Comparison of ENCODE assay signal across 36 cellular contexts in genomic region chr2:149315461-149315860, GRCh38. TPM values are rescaled to one million over a fixed set of nuclear protein-coding genes. Genes with fewer than 3 reads are reported as not detected.
"Had no signal": no experiment of that assay in that cellular context is flagged by ENCODE, and none has a peak within 500 bp of the region (broad histone marks: within the 10 kb centered on the region; RNA-seq: fewer than 3 reads in every experiment).

No MANE protein-coding gene starts in this region.

- ATAC-seq: activated naive CD8-positive, alpha-beta T cell treated with anti-CD3 and anti-CD28 coated beads, Interleukin-2, amount 50 U/mL, for 24 hours; activated T-cell treated with anti-CD3 and anti-CD28 coated beads, Interleukin-2, amount 50 U/mL, for 72 hours; body of pancreas; esophagus mucosa; gastrocnemius medialis; heart left ventricle; T-helper 17 cell had no signal

- H3K4me1 ChIP-seq: adrenal gland, colonic mucosa, gastrocnemius medialis, heart left ventricle had no signal

- H3K79me2 ChIP-seq: hepatocyte had no signal

- H3K4me3 ChIP-seq: adrenal gland, body of pancreas, colonic mucosa, dorsolateral prefrontal cortex, gastrocnemius medialis, heart left ventricle, hepatocyte had no signal

- H3K4me2 ChIP-seq: hepatocyte had no signal

- H2AFZ ChIP-seq: hepatocyte had no signal

- H3K36me3 ChIP-seq: adrenal gland, colonic mucosa, gastrocnemius medialis, heart left ventricle, WERI-Rb-1 had no signal

- H3K4me1 Mint-ChIP-seq: activated CD4-positive, alpha-beta memory T cell treated with anti-CD3 and anti-CD28 coated beads, Interleukin-2, amount 10 ng/mL, durations not matched to agents 7 days and 5 days; activated CD4-positive, alpha-beta T cell treated with anti-CD3 and anti-CD28 coated beads, Interleukin-2, amount 10 ng/mL, durations not matched to agents 7 days and 5 days; activated naive CD8-positive, alpha-beta T cell treated with anti-CD3 and anti-CD28 coated beads for 36 hours; activated naive CD8-positive, alpha-beta T cell treated with anti-CD3 and anti-CD28 coated beads, Interleukin-2, amount 50 U/mL, for 24 hours had no signal

- H3K27ac Mint-ChIP-seq: activated CD4-positive, alpha-beta memory T cell treated with anti-CD3 and anti-CD28 coated beads, Interleukin-2, amount 10 ng/mL, durations not matched to agents 7 days and 5 days; activated CD4-positive, alpha-beta T cell treated with anti-CD3 and anti-CD28 coated beads, Interleukin-2, amount 10 ng/mL, durations not matched to agents 7 days and 5 days; activated naive CD4-positive, alpha-beta T cell treated with anti-CD3 and anti-CD28 coated beads, Interleukin-2, amount 50 U/mL, for 24 hours; activated naive CD8-positive, alpha-beta T cell treated with anti-CD3 and anti-CD28 coated beads for 36 hours; activated naive CD8-positive, alpha-beta T cell treated with anti-CD3 and anti-CD28 coated beads, Interleukin-2, amount 50 U/mL, for 24 hours; activated T-cell treated with anti-CD3 and anti-CD28 coated beads, Interleukin-2, amount 50 U/mL, for 24 hours; activated T-cell treated with anti-CD3 and anti-CD28 coated beads, Interleukin-2, amount 50 U/mL, for 72 hours; dendritic cell treated with granulocyte-macrophage colony-stimulating factor and Interleukin-4, amounts not matched to agents 40 ng/mL and 50 ng/mL, for 4 days; endodermal cell; T-helper 17 cell; T-helper 2 cell treated with Interferon-gamma antibody and Interleukin-4, amounts not matched to agents 5 μg/mL and 100 μg/mL, for 36 hours had no signal

- H3K4me3 Mint-ChIP-seq: activated CD4-positive, alpha-beta memory T cell treated with anti-CD3 and anti-CD28 coated beads, Interleukin-2, amount 10 ng/mL, durations not matched to agents 7 days and 5 days; activated CD4-positive, alpha-beta T cell treated with anti-CD3 and anti-CD28 coated beads, Interleukin-2, amount 10 ng/mL, durations not matched to agents 7 days and 5 days; activated naive CD4-positive, alpha-beta T cell treated with anti-CD3 and anti-CD28 coated beads, Interleukin-2, amount 50 U/mL, for 24 hours; activated naive CD8-positive, alpha-beta T cell treated with anti-CD3 and anti-CD28 coated beads for 36 hours; activated naive CD8-positive, alpha-beta T cell treated with anti-CD3 and anti-CD28 coated beads, Interleukin-2, amount 50 U/mL, for 24 hours; activated T-cell treated with anti-CD3 and anti-CD28 coated beads, Interleukin-2, amount 50 U/mL, for 24 hours; activated T-cell treated with anti-CD3 and anti-CD28 coated beads, Interleukin-2, amount 50 U/mL, for 72 hours; dendritic cell treated with granulocyte-macrophage colony-stimulating factor and Interleukin-4, amounts not matched to agents 40 ng/mL and 50 ng/mL, for 4 days; endodermal cell; T-helper 17 cell; T-helper 2 cell treated with Interferon-gamma antibody and Interleukin-4, amounts not matched to agents 5 μg/mL and 100 μg/mL, for 36 hours had no signal

- DNase-seq: activated CD4-positive, alpha-beta memory T cell treated with anti-CD3 and anti-CD28 coated beads, Interleukin-2, amount 10 ng/mL, durations not matched to agents 7 days and 5 days; activated CD4-positive, alpha-beta T cell treated with anti-CD3 and anti-CD28 coated beads for 1 hour; activated CD4-positive, alpha-beta T cell treated with anti-CD3 and anti-CD28 coated beads for 4 hours; activated CD4-positive, alpha-beta T cell treated with anti-CD3 and anti-CD28 coated beads, Interleukin-2, amount 10 ng/mL, durations not matched to agents 7 days and 5 days; activated CD4-positive, alpha-beta T cell treated with anti-CD3 and anti-CD28 coated beads, Interleukin-2, amount 50 U/mL, for 4 hours; activated CD4-positive, CD25-positive, alpha-beta regulatory T cell; activated CD8-positive, alpha-beta memory T cell treated with anti-CD3 and anti-CD28 coated beads, Interleukin-2, amount 50 U/mL, for 48 hours; activated gamma-delta T cell treated with Interleukin-2 at 50 U/mL for 16 hours; activated naive CD4-positive, alpha-beta T cell treated with Interleukin-2 at 50 U/mL for 16 hours; activated naive CD8-positive, alpha-beta T cell treated with anti-CD3 and anti-CD28 coated beads for 36 hours; activated naive CD8-positive, alpha-beta T cell treated with anti-CD3 and anti-CD28 coated beads, Interleukin-2, amount 50 U/mL, for 24 hours; activated T-cell treated with anti-CD3 and anti-CD28 coated beads for 4 hours; activated T-cell treated with anti-CD3 and anti-CD28 coated beads, Interleukin-2, amount 50 U/mL, for 24 hours; activated T-cell treated with anti-CD3 and anti-CD28 coated beads, Interleukin-2, amount 50 U/mL, for 72 hours; adrenal gland; amygdala; aorta; body of pancreas; central memory CD4-positive, alpha-beta T cell; cerebellar nuclear complex; colonic mucosa; dorsolateral prefrontal cortex; effector memory CD4-positive, alpha-beta T cell; endodermal cell; foreskin fibroblast; gastrocnemius medialis; glutamatergic neuron; heart left ventricle; T-helper 17 cell; T1000; WERI-Rb-1 had no signal

- H3K9me3 Mint-ChIP-seq: activated CD4-positive, alpha-beta memory T cell treated with anti-CD3 and anti-CD28 coated beads, Interleukin-2, amount 10 ng/mL, durations not matched to agents 7 days and 5 days; activated CD4-positive, alpha-beta T cell treated with anti-CD3 and anti-CD28 coated beads, Interleukin-2, amount 10 ng/mL, durations not matched to agents 7 days and 5 days; activated naive CD4-positive, alpha-beta T cell treated with anti-CD3 and anti-CD28 coated beads, Interleukin-2, amount 50 U/mL, for 24 hours; activated naive CD8-positive, alpha-beta T cell treated with anti-CD3 and anti-CD28 coated beads for 36 hours; activated T-cell treated with anti-CD3 and anti-CD28 coated beads, Interleukin-2, amount 50 U/mL, for 24 hours; dendritic cell treated with granulocyte-macrophage colony-stimulating factor and Interleukin-4, amounts not matched to agents 40 ng/mL and 50 ng/mL, for 4 days; endodermal cell had no signal

- H3K9me3 ChIP-seq: adrenal gland, body of pancreas, colonic mucosa, gastrocnemius medialis, heart left ventricle had no signal

- H3K27me3 ChIP-seq: body of pancreas, colonic mucosa, gastrocnemius medialis, hepatocyte had no signal

- H3K36me3 Mint-ChIP-seq: activated naive CD4-positive, alpha-beta T cell treated with anti-CD3 and anti-CD28 coated beads, Interleukin-2, amount 50 U/mL, for 24 hours; activated naive CD8-positive, alpha-beta T cell treated with anti-CD3 and anti-CD28 coated beads for 36 hours had no signal

- H3K27ac ChIP-seq: adrenal gland, body of pancreas, colonic mucosa, dorsolateral prefrontal cortex, gastrocnemius medialis, heart left ventricle, hepatocyte, WERI-Rb-1 had no signal

RNA-seq across cellular contexts. Expression of gene LYPD6, which starts 14.9 kb away (rescaled TPM):
- total RNA-seq: activated CD4-positive, alpha-beta memory T cell treated with anti-CD3 and anti-CD28 coated beads, Interleukin-2, amount 10 ng/mL, durations not matched to agents 7 days and 5 days; activated CD4-positive, alpha-beta T cell treated with anti-CD3 and anti-CD28 coated beads, Interleukin-2, amount 10 ng/mL, durations not matched to agents 7 days and 5 days; activated naive CD8-positive, alpha-beta T cell treated with anti-CD3 and anti-CD28 coated beads for 36 hours; activated T-cell treated with anti-CD3 and anti-CD28 coated beads, Interleukin-2, amount 50 U/mL, for 72 hours; T-helper 17 cell had no signal
